ENCODE assay signal across 17 cellular contexts in genomic region chr9:98281281-98281680, GRCh38. TPM values are rescaled to one million over a fixed set of nuclear protein-coding genes. Genes with fewer than 3 reads are reported as not detected.
DNase-seq lines count a peak whose midpoint lies in the region; ATAC-seq and TF ChIP-seq lines count a peak whose summit lies in the region.
"Had no signal": no experiment of that assay in that cellular context is flagged by ENCODE, and none has a peak within 500 bp of the region (broad histone marks: within the 10 kb centered on the region; RNA-seq: fewer than 3 reads in every experiment).

No MANE protein-coding gene starts in this region.

- no peak overlapping the region for H3K27ac ChIP-seq in left ventricle myocardium inferior (replicated peaks)
- H3K27ac ChIP-seq: BLaER1, C4-2B had no signal

- intact Hi-C loops in left ventricle myocardium inferior (cut with micrococcal nuclease): no loop called here

- no peak overlapping the region for H3K4me3 ChIP-seq in left ventricle myocardium inferior
- H3K4me3 ChIP-seq: BLaER1, GM12878, GM23338, HAP-1 had no signal

- H3K9me3 ChIP-seq in T-helper 17 cell (ENCODE audit: control insufficient read depth, low read length, poor library complexity, severe bottlenecking): no peaks in the 10 kb centered on the region
- H3K9me3 ChIP-seq in left ventricle myocardium inferior (replicated peaks): no peaks in the 10 kb centered on the region
- H3K9me3 ChIP-seq: BLaER1, Caco-2, HAP-1 had no signal

- H3K36me3 ChIP-seq in left ventricle myocardium inferior: no peaks in the 10 kb centered on the region
- H3K36me3 ChIP-seq: BLaER1, HAP-1 had no signal

- H3K27me3 ChIP-seq in left ventricle myocardium inferior (ENCODE audit: low read depth): peaks cover 90% of the 10 kb centered on the region
- H3K27me3 ChIP-seq: BLaER1 had no signal

- TF ChIP-seq CTCF in glutamatergic neuron (IDR thresholded peaks at IDR 0.05; ENCODE audit: partially characterized antibody, unreplicated experiment): no peak
- TF ChIP-seq CTCF in left ventricle myocardium inferior (IDR thresholded peaks at IDR 0.05; ENCODE audit: borderline replicate concordance): no peak

- H3K36me3 Mint-ChIP-seq in T-helper 17 cell (ENCODE audit: low read depth) (peaks cover 5% of the 10 kb centered on the region), glutamatergic neuron (ENCODE audit: unreplicated experiment) (no peaks in the 10 kb centered on the region)
- H3K36me3 Mint-ChIP-seq in stimulated activated effector memory CD8-positive, alpha-beta T cell treated with anti-CD3 and anti-CD28 coated beads, Interleukin-12 subunit alpha, Interleukin-12 subunit beta, amount 100 ng/mL, for 72 hours: no peaks in the 10 kb centered on the region
- H3K36me3 Mint-ChIP-seq: CD4-positive, CD25-positive, alpha-beta regulatory T cell; CD8-positive, alpha-beta T cell had no signal

- H3K4me3 Mint-ChIP-seq in T-helper 17 cell (no peak overlapping the region), glutamatergic neuron (ENCODE audit: unreplicated experiment) (peak overlapping the region; percentile 50)
- no peak overlapping the region for H3K4me3 Mint-ChIP-seq in stimulated activated effector memory CD8-positive, alpha-beta T cell treated with anti-CD3 and anti-CD28 coated beads, Interleukin-12 subunit alpha, Interleukin-12 subunit beta, amount 100 ng/mL, for 72 hours
- H3K4me3 Mint-ChIP-seq: CD4-positive, CD25-positive, alpha-beta regulatory T cell; CD8-positive, alpha-beta T cell; GM23338 had no signal

- no peaks in the 10 kb centered on the region for H3K4me1 ChIP-seq in left ventricle myocardium inferior
- H3K4me1 ChIP-seq: BLaER1, HAP-1 had no signal

- H3K9me3 Mint-ChIP-seq in glutamatergic neuron (ENCODE audit: unreplicated experiment): peaks cover 13% of the 10 kb centered on the region
- H3K9me3 Mint-ChIP-seq in stimulated activated effector memory CD8-positive, alpha-beta T cell treated with anti-CD3 and anti-CD28 coated beads, Interleukin-12 subunit alpha, Interleukin-12 subunit beta, amount 100 ng/mL, for 72 hours: no peaks in the 10 kb centered on the region
- H3K9me3 Mint-ChIP-seq: CD8-positive, alpha-beta T cell; GM23338 had no signal

- ATAC-seq in T-helper 17 cell: no peak
- no peak for ATAC-seq in stimulated activated effector memory CD8-positive, alpha-beta T cell treated with anti-CD3 and anti-CD28 coated beads, Interleukin-12 subunit alpha, Interleukin-12 subunit beta, amount 100 ng/mL, for 72 hours
- ATAC-seq: CD8-positive, alpha-beta T cell; GM12878; GM23338 had no signal

- H3K4me1 Mint-ChIP-seq in T-helper 17 cell (peaks cover 4% of the 10 kb centered on the region), glutamatergic neuron (ENCODE audit: low read depth, unreplicated experiment) (peaks cover 21% of the 10 kb centered on the region)
- no peaks in the 10 kb centered on the region for H3K4me1 Mint-ChIP-seq in stimulated activated effector memory CD8-positive, alpha-beta T cell treated with anti-CD3 and anti-CD28 coated beads, Interleukin-12 subunit alpha, Interleukin-12 subunit beta, amount 100 ng/mL, for 72 hours
- H3K4me1 Mint-ChIP-seq: CD4-positive, CD25-positive, alpha-beta regulatory T cell had no signal

- H3K27ac Mint-ChIP-seq in T-helper 17 cell (peak overlapping the region; percentile 67), glutamatergic neuron (ENCODE audit: unreplicated experiment) (peak overlapping the region; percentile 86)
- peak overlapping the region; percentile 6 for H3K27ac Mint-ChIP-seq in stimulated activated effector memory CD8-positive, alpha-beta T cell treated with anti-CD3 and anti-CD28 coated beads, Interleukin-12 subunit alpha, Interleukin-12 subunit beta, amount 100 ng/mL, for 72 hours
- H3K27ac Mint-ChIP-seq: CD4-positive, CD25-positive, alpha-beta regulatory T cell; CD8-positive, alpha-beta T cell; GM23338 had no signal

- H3K27me3 Mint-ChIP-seq in T-helper 17 cell (peaks cover 57% of the 10 kb centered on the region), glutamatergic neuron (ENCODE audit: unreplicated experiment) (peaks cover 3% of the 10 kb centered on the region)

- no peak for DNase-seq in T-helper 17 cell
- no peak for DNase-seq in glutamatergic neuron
- DNase-seq in stimulated activated effector memory CD8-positive, alpha-beta T cell treated with anti-CD3 and anti-CD28 coated beads, Interleukin-12 subunit alpha, Interleukin-12 subunit beta, amount 100 ng/mL, for 72 hours (ENCODE audit: low spot score in 2 of 2): no peak
- DNase-seq in medulla oblongata (ENCODE audit: extremely low spot score): no peak
- DNase-seq in activated T-cell treated with anti-CD3 and anti-CD28 coated beads, Interleukin-2, amount 50 U/mL, for 1 hour: no peak
- DNase-seq in left ventricle myocardium inferior: no peak
- DNase-seq: Caco-2; CD4-positive, CD25-positive, alpha-beta regulatory T cell; CD8-positive, alpha-beta T cell; DMS 273 treated with DMSO at 0.1 percent for 48 hours; EL; GDM1 had no signal

RNA-seq across cellular contexts. Expression of gene TBC1D2, which starts 25.8 kb away (rescaled TPM):
- total RNA-seq in T-helper 17 cell: 1 to 10 TPM; 7.8 to 8.2 TPM
- total RNA-seq in glutamatergic neuron (ENCODE audit: unreplicated experiment): 7.6 TPM
- total RNA-seq in left ventricle myocardium inferior: 1.7 TPM

Comparison
In these comparisons a context has a peak if more than half of its experiments do, and no peak if none do; other contexts are left out.
1. H3K27ac Mint-ChIP-seq: peak in every context shown above with its lines; median percentile 86 in glutamatergic neuron; 67 in T-helper 17 cell; 6 in stimulated activated effector memory CD8-positive, alpha-beta T cell treated with anti-CD3 and anti-CD28 coated beads, Interleukin-12 subunit alpha, Interleukin-12 subunit beta, amount 100 ng/mL, for 72 hours.